ENCODE assay signal across 17 cellular contexts in genomic region chr12:124673881-124674617, GRCh38.
A peak's percentile ranks its signal among the peaks of the same experiment; 100 is the strongest.
DNase-seq lines count a peak whose midpoint lies in the region; FAIRE-seq and TF ChIP-seq lines count a peak whose summit lies in the region.
"Had no signal": no experiment of that assay in that cellular context is flagged by ENCODE, and none has a peak within 500 bp of the region (broad histone marks: within the 10 kb centered on the region; RNA-seq: fewer than 3 reads in every experiment).

No MANE protein-coding gene starts in this region.

- H3K9me3 ChIP-seq in astrocyte (ENCODE audit: insufficient read depth, low read depth, low read length) (no peaks in the 10 kb centered on the region), stomach smooth muscle (ENCODE audit: control insufficient read depth in 2 of 2, low read length in 2 of 2) (peaks cover 0 to 3% of the 10 kb centered on the region in 2 donors)
- H3K9me3 ChIP-seq: colonic mucosa had no signal

- H3K36me3 ChIP-seq in astrocyte (ENCODE audit: insufficient read depth, low read length) (no peaks in the 10 kb centered on the region), stomach smooth muscle (ENCODE audit: control insufficient read depth in 2 of 2, insufficient read depth in 2 of 2, low read length in 2 of 2) (no peaks in the 10 kb centered on the region)
- H3K36me3 ChIP-seq: colonic mucosa had no signal

- no peak overlapping the region for H3K4me2 ChIP-seq in astrocyte (ENCODE audit: low read length)

- no peaks in the 10 kb centered on the region for H4K20me1 ChIP-seq in astrocyte (ENCODE audit: insufficient read depth, low read length)

- no peak for FAIRE-seq in astrocyte (lab: Jason Lieb, UNC)
- no peak for FAIRE-seq in GM12891 (lab: Jason Lieb, UNC)
- FAIRE-seq: islet of Langerhans, RCC 7860 had no signal

- H3K9ac ChIP-seq in astrocyte (ENCODE audit: low read length): no peak overlapping the region
- no peak overlapping the region for H3K9ac ChIP-seq in stomach smooth muscle (ENCODE audit: low read length in 2 of 2)

- H3K4me3 ChIP-seq in astrocyte (ENCODE audit: insufficient read depth, low read depth, low read length) (no peak overlapping the region), stomach smooth muscle (ENCODE audit: low read length in 2 of 2) (no peak overlapping the region)
- H3K4me3 ChIP-seq: colonic mucosa had no signal

- no peak for TF ChIP-seq POLR2A in GM12891 (IDR thresholded peaks at IDR 0.05; ENCODE audit: low read depth, low read length)

- H3K27me3 ChIP-seq in astrocyte (ENCODE audit: insufficient read depth, low read length) (no peaks in the 10 kb centered on the region), layer of hippocampus (ENCODE audit: control insufficient read depth, insufficient read depth, low read length) (no peaks in the 10 kb centered on the region), stomach smooth muscle (ENCODE audit: control insufficient read depth in 1 of 2, insufficient read depth in 2 of 2, low read length in 2 of 2) (no peaks in the 10 kb centered on the region)
- H3K27me3 ChIP-seq: colonic mucosa had no signal

- H3K27me3 Mint-ChIP-seq in astrocyte (ENCODE audit: low read depth, unreplicated experiment) (no peaks in the 10 kb centered on the region), type B pancreatic cell (no peaks in the 10 kb centered on the region)
- H3K27me3 Mint-ChIP-seq: activated CD8-positive, alpha-beta T cell treated with anti-CD3 and anti-CD28 coated beads for 36 hours; CD4-positive, alpha-beta T cell had no signal

- H3K79me2 ChIP-seq in astrocyte (ENCODE audit: insufficient read depth, low read length): no peaks in the 10 kb centered on the region

- H3K27ac Mint-ChIP-seq in astrocyte (ENCODE audit: unreplicated experiment): no peak overlapping the region
- no peak overlapping the region for H3K27ac Mint-ChIP-seq in type B pancreatic cell
- H3K27ac Mint-ChIP-seq: activated CD8-positive, alpha-beta T cell treated with anti-CD3 and anti-CD28 coated beads for 36 hours; CD4-positive, alpha-beta T cell; natural killer cell treated with Interleukin-12 subunit alpha and Interleukin-12 subunit beta and Interleukin-15 and Interleukin-18, amount 100 ng/mL, for 72 hours had no signal

- H3K4me3 Mint-ChIP-seq in astrocyte (ENCODE audit: unreplicated experiment) (no peak overlapping the region), type B pancreatic cell (no peak overlapping the region)
- H3K4me3 Mint-ChIP-seq: activated CD8-positive, alpha-beta T cell treated with anti-CD3 and anti-CD28 coated beads for 36 hours; CD4-positive, alpha-beta T cell; natural killer cell treated with Interleukin-12 subunit alpha and Interleukin-12 subunit beta and Interleukin-15 and Interleukin-18, amount 100 ng/mL, for 72 hours had no signal

- TF ChIP-seq CTCF in astrocyte (IDR thresholded peaks at IDR 0.05; ENCODE audit: insufficient read depth, low read depth, low read length) (no peak), type B pancreatic cell (conservative IDR thresholded peaks at IDR 0.05) (no peak)

- DNase-seq in NCI-H1694 (lab: John Stamatoyannopoulos, UW) (peak; percentile 92), astrocyte (ENCODE audit: low read depth) (no peak), type B pancreatic cell (ENCODE audit: extremely low spot score, unreplicated experiment) (no peak), NCI-H1436 treated with DMSO at 0.1 percent for 48 hours (lab: John Stamatoyannopoulos, UW) (no peak), CD1c-positive myeloid dendritic cell (ENCODE audit: extremely low spot score) (no peak), GM12891 (ENCODE audit: insufficient read length, low spot score) (no peak)
- DNase-seq: activated CD8-positive, alpha-beta T cell treated with anti-CD3 and anti-CD28 coated beads for 36 hours; activated naive CD4-positive, alpha-beta T cell treated with Interleukin-2 at 50 U/mL for 16 hours; CD4-positive, alpha-beta T cell; colonic mucosa; KBM-7; NCI-H2029 treated with DMSO at 0.1 percent for 48 hours had no signal

- H3K4me1 ChIP-seq in astrocyte (ENCODE audit: insufficient read depth, low read length) (peaks cover 31% of the 10 kb centered on the region), stomach smooth muscle (ENCODE audit: control insufficient read depth, insufficient read depth, low read length) (peaks cover 28% of the 10 kb centered on the region)
- H3K4me1 ChIP-seq: colonic mucosa had no signal

- H2AFZ ChIP-seq in astrocyte (ENCODE audit: low read depth, low read length): peak overlapping the region; percentile 52

- H3K27ac ChIP-seq in astrocyte (ENCODE audit: low read depth, low read length): no peak overlapping the region
- peak overlapping the region; percentile 93 for H3K27ac ChIP-seq in layer of hippocampus (ENCODE audit: low read depth, low read length)
- peak overlapping the region; percentile 11 for H3K27ac ChIP-seq in stomach smooth muscle (ENCODE audit: low read length)
- H3K27ac ChIP-seq: colonic mucosa had no signal

- H3K36me3 Mint-ChIP-seq in astrocyte (ENCODE audit: low read depth, unreplicated experiment): no peaks in the 10 kb centered on the region
- no peaks in the 10 kb centered on the region for H3K36me3 Mint-ChIP-seq in type B pancreatic cell
- H3K36me3 Mint-ChIP-seq: natural killer cell treated with Interleukin-12 subunit alpha and Interleukin-12 subunit beta and Interleukin-15 and Interleukin-18, amount 100 ng/mL, for 72 hours had no signal

- H3K4me1 Mint-ChIP-seq in astrocyte (ENCODE audit: low read depth, unreplicated experiment) (peaks cover 12% of the 10 kb centered on the region), type B pancreatic cell (ENCODE audit: unreplicated experiment) (peaks cover 30% of the 10 kb centered on the region)

- peaks cover 9% of the 10 kb centered on the region for H3K9me3 Mint-ChIP-seq in astrocyte (ENCODE audit: unreplicated experiment)
- no peaks in the 10 kb centered on the region for H3K9me3 Mint-ChIP-seq in type B pancreatic cell
- H3K9me3 Mint-ChIP-seq: activated CD8-positive, alpha-beta T cell treated with anti-CD3 and anti-CD28 coated beads for 36 hours; CD4-positive, alpha-beta T cell; natural killer cell treated with Interleukin-12 subunit alpha and Interleukin-12 subunit beta and Interleukin-15 and Interleukin-18, amount 100 ng/mL, for 72 hours had no signal

TF ChIP-seq in GM12891, 5 proteins besides CTCF, POLR2A, EP300 and RAD21:
- TF ChIP-seq TAF1 (IDR thresholded peaks at IDR 0.05; ENCODE audit: low read depth, low read length) (no peak), PAX5 (IDR thresholded peaks at IDR 0.05; ENCODE audit: insufficient read depth, low read length, severe bottlenecking) (no peak), POLR2AphosphoS5 (IDR thresholded peaks at IDR 0.05; ENCODE audit: low read depth, low read length) (no peak), SPI1 (IDR thresholded peaks at IDR 0.05; ENCODE audit: low read depth, low read length) (no peak)
TF ChIP-seq in GM12891: peak in this region for 0.
